In the genomic region with DNA sequence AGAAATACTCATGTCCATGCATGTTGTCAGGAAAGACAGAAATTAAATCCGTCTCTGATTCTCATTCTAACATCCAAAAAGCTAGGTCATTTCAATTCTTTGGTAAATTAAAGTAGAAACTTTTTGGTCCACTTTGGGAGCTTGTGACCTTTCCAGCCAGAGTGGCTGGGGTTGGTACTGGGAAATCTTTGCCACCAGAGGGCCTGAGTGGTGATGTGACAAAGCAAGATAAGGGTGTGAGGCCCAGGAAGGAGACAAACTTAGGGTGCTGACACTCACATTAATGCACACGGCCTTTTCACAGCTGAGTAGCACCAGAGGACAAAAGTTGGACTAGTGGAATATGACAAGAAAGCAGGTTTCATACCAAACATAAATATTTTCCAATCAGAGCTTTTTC, we compare ENCODE assay signal across 10 cellular contexts.
A peak's percentile ranks its signal among the peaks of the same experiment; 100 is the strongest.
DNase-seq lines count a peak whose midpoint lies in the region; ATAC-seq, FAIRE-seq and TF ChIP-seq lines count a peak whose summit lies in the region.
"Had no signal": no experiment of that assay in that cellular context is flagged by ENCODE, and none has a peak within 500 bp of the region (broad histone marks: within the 10 kb centered on the region; RNA-seq: fewer than 3 reads in every experiment).

No MANE protein-coding gene starts in this region.

- peaks cover 7% of the 10 kb centered on the region for H3K4me1 Mint-ChIP-seq in neural progenitor cell

- intact Hi-C loops in K562 (cut with micrococcal nuclease) = loop anchor here (1.0 to 10.0 kb wide), 3 partner anchors 184 to 501 kb away; partner anchors contain the start of gene PRRC2C

- H3K4me3 ChIP-seq in K562 (no peak overlapping the region), neural progenitor cell (no peak overlapping the region)
- H3K4me3 ChIP-seq: vagina had no signal

- no peak overlapping the region for H3K27ac Mint-ChIP-seq in neural progenitor cell
- no peak overlapping the region for H3K27ac Mint-ChIP-seq in activated naive CD4-positive, alpha-beta T cell treated with anti-CD3 and anti-CD28 coated beads, Interleukin-2, amount 50 U/mL, for 72 hours
- H3K27ac Mint-ChIP-seq: T-cell had no signal

- peak; percentile 38 to 46 (median 40) for TF ChIP-seq CTCF in K562 (IDR thresholded peaks at IDR 0.05 in 2 of 3, conservative IDR thresholded peaks at IDR 0.05 in 1 of 3; ENCODE audit: insufficient read depth in 2 of 3, low read depth in 1 of 3, low read length in 3 of 3)
- TF ChIP-seq CTCF in neural progenitor cell (IDR thresholded peaks at IDR 0.05) = peak; percentile 43

- DNase-seq in DMS53 (lab: John Stamatoyannopoulos, UW) (peak; percentile 34), DMS53 treated with DMSO at 0.1 percent for 48 hours (lab: John Stamatoyannopoulos, UW; ENCODE audit: unreplicated experiment) (no peak), LHCN-M2 (ENCODE audit: low read depth) (peak; percentile 8), K562 (ENCODE audit: extremely low read depth in 1 of 4, low spot score in 3 of 4) (peak; percentile 13 to 62 (median 38)), neural progenitor cell (ENCODE audit: low spot score) (peak; percentile 24)
- no peak for DNase-seq in activated naive CD4-positive, alpha-beta T cell treated with anti-CD3 and anti-CD28 coated beads, Interleukin-2, amount 50 U/mL, for 72 hours (ENCODE audit: low spot score in 2 of 2)
- DNase-seq: T-cell had no signal

- H3K4me2 ChIP-seq in K562 (ENCODE audit: insufficient read depth, low read length) (no peak overlapping the region), neural progenitor cell (no peak overlapping the region)

- H3K9me3 ChIP-seq in K562 (replicated peaks; ENCODE audit: control insufficient read depth, insufficient read depth, low read depth, low read length) (no peaks in the 10 kb centered on the region), neural progenitor cell (ENCODE audit: low read depth) (no peaks in the 10 kb centered on the region)
- H3K9me3 ChIP-seq: vagina had no signal

- H3K79me2 ChIP-seq in K562 (ENCODE audit: control insufficient read depth, insufficient read depth, low read length) = no peaks in the 10 kb centered on the region
- H3K79me2 ChIP-seq in neural progenitor cell (ENCODE audit: low read depth) = no peaks in the 10 kb centered on the region

- H3K4me1 ChIP-seq in K562 (replicated peaks in 1 of 2; ENCODE audit: control insufficient read depth in 2 of 2, insufficient read depth in 2 of 2, low read length in 2 of 2) (no peaks in the 10 kb centered on the region), neural progenitor cell (peaks cover 6% of the 10 kb centered on the region)
- H3K4me1 ChIP-seq: vagina had no signal

- 0% methylated on average over 2 of the region's 2 CpGs for WGBS in K562 (ENCODE audit: insufficient coverage, low coverage, missing lambda C conversion rate)

- in situ Hi-C loops in K562 (cut with MboI) = no loop called here

- no peaks in the 10 kb centered on the region for H3F3A ChIP-seq in neural progenitor cell (ENCODE audit: low read depth)

- no peaks in the 10 kb centered on the region for H3K27me3 ChIP-seq in K562 (ENCODE audit: control insufficient read depth in 2 of 2, insufficient read depth in 2 of 2, low read length in 2 of 2)
- no peaks in the 10 kb centered on the region for H3K27me3 ChIP-seq in neural progenitor cell
- H3K27me3 ChIP-seq: vagina had no signal

- H3K9me1 ChIP-seq in K562 (ENCODE audit: control insufficient read depth, insufficient read depth, low read length) = no peaks in the 10 kb centered on the region

- no TSS peak for BruUV-seq in K562 (replicated peaks; lab: Mats Ljungman, UMichigan)

- TF ChIP-seq EP300 in K562 (IDR thresholded peaks at IDR 0.05; ENCODE audit: low read length) = no peak

- no peak overlapping the region for H3K4me3 Mint-ChIP-seq in neural progenitor cell
- H3K4me3 Mint-ChIP-seq: T-cell had no signal

- CTCF ChIA-PET in K562 (lab: Yijun Ruan, JAX; ENCODE audit: low intra/inter-chr PET ratio) = interaction anchor here (0.7 to 2.7 kb wide), 4 partner anchors 184 to 416 kb away, joined by 3 to 19 read pairs (median 4); no protein-coding TSS in a partner anchor

- POLR2A ChIA-PET in K562 (lab: Yijun Ruan, JAX) = interaction anchor here (0.9 to 1.2 kb wide), 2 partner anchors 9 to 269 kb away, joined by 3 read pairs; no protein-coding TSS in a partner anchor

- H3K9ac ChIP-seq in K562 (ENCODE audit: insufficient read depth in 1 of 2, low read depth in 2 of 2, low read length in 2 of 2) (no peak overlapping the region), neural progenitor cell (no peak overlapping the region)

- no peaks in the 10 kb centered on the region for H4K20me1 ChIP-seq in K562 (replicated peaks; ENCODE audit: control insufficient read depth, insufficient read depth, low read length)
- no peaks in the 10 kb centered on the region for H4K20me1 ChIP-seq in neural progenitor cell (ENCODE audit: low read depth)

- ATAC-seq in K562 (peak; percentile 88), HG02840 (IDR thresholded peaks at IDR 0.05; ENCODE audit: low FRiP score, unreplicated experiment) (no peak), HG03139 (IDR thresholded peaks at IDR 0.05; ENCODE audit: unreplicated experiment) (no peak)
- no peak for ATAC-seq in activated naive CD4-positive, alpha-beta T cell treated with anti-CD3 and anti-CD28 coated beads, Interleukin-2, amount 50 U/mL, for 72 hours

- FAIRE-seq in K562 (lab: Jason Lieb, UNC) = no peak

- H3K27me3 Mint-ChIP-seq in neural progenitor cell (ENCODE audit: insufficient read depth, low read depth) = no peaks in the 10 kb centered on the region

- H3K27ac ChIP-seq in K562 (ENCODE audit: extremely low read depth, low read depth, low read length) = no peak overlapping the region
- H3K27ac ChIP-seq in neural progenitor cell = no peak overlapping the region
- H3K27ac ChIP-seq: vagina had no signal

- no peak for TF ChIP-seq POLR2A in K562 (conservative IDR thresholded peaks at IDR 0.05)

- H3K36me3 ChIP-seq in K562 (ENCODE audit: control insufficient read depth, insufficient read depth, low read length) = no peaks in the 10 kb centered on the region
- H3K36me3 ChIP-seq in neural progenitor cell = no peaks in the 10 kb centered on the region

- H2AFZ ChIP-seq in K562 (ENCODE audit: low read depth, low read length) = no peak overlapping the region
- H2AFZ ChIP-seq in neural progenitor cell (replicated peaks) = peak overlapping the region; percentile 26

- H3K36me3 Mint-ChIP-seq in neural progenitor cell = no peaks in the 10 kb centered on the region
- no peaks in the 10 kb centered on the region for H3K36me3 Mint-ChIP-seq in activated naive CD4-positive, alpha-beta T cell treated with anti-CD3 and anti-CD28 coated beads, Interleukin-2, amount 50 U/mL, for 72 hours

- TF ChIP-seq RAD21 in K562 (CRISPR knock-in tag; conservative IDR thresholded peaks at IDR 0.05 in 1 of 2, IDR thresholded peaks at IDR 0.05 in 1 of 2) = peak in 1 of 2 experiments; percentile 41; a peak in 2 of 4 replicates

- H3K9me3 Mint-ChIP-seq in neural progenitor cell = no peaks in the 10 kb centered on the region
- H3K9me3 Mint-ChIP-seq in activated naive CD4-positive, alpha-beta T cell treated with anti-CD3 and anti-CD28 coated beads, Interleukin-2, amount 50 U/mL, for 72 hours = no peaks in the 10 kb centered on the region
- H3K9me3 Mint-ChIP-seq: T-cell had no signal

TF ChIP-seq in K562, 482 proteins besides CTCF, POLR2A, EP300 and RAD21 (continues in another document):
- TF ChIP-seq NCOR1 (IDR thresholded peaks at IDR 0.05) (peak; percentile 31; the same call in 1 of the 2 replicates), CBX3 (IDR thresholded peaks at IDR 0.05; ENCODE audit: borderline replicate concordance in 1 of 2, low read length in 2 of 2) (0 out of 3 replicates have a peak, but pooled peaks of 1 of the 2 experiments have one; percentile 33), ARID3A (IDR thresholded peaks at IDR 0.05; ENCODE audit: borderline replicate concordance, low read depth, low read length) (no peak), CREM (IDR thresholded peaks at IDR 0.05; ENCODE audit: low read depth) (peak; percentile 40; the same call in 1 of the 2 replicates), KDM1A (IDR thresholded peaks at IDR 0.05) (peak in 1 of 2 experiments; percentile 28; a peak in 1 of 4 replicates), TCF3 (CRISPR knock-in tag; IDR thresholded peaks at IDR 0.05) (peak; percentile 57), CBFA2T3 (IDR thresholded peaks at IDR 0.05) (peak; percentile 60), NFE2 (IDR thresholded peaks at IDR 0.05; ENCODE audit: low read depth) (0 out of 2 replicates have a peak, but pooled peaks have one; percentile 21), ZFP36 (IDR thresholded peaks at IDR 0.05; ENCODE audit: low read depth, low read length, partially characterized antibody) (peak; percentile 20), TAL1 (IDR thresholded peaks at IDR 0.05) (peak; percentile 54; the same call in 1 of the 2 replicates), NFXL1 (CRISPR knock-in tag; IDR thresholded peaks at IDR 0.05) (no peak), CC2D1A (IDR thresholded peaks at IDR 0.05) (no peak), TEAD4 (IDR thresholded peaks at IDR 0.05; ENCODE audit: low read length) (peak; percentile 46; the same call in 1 of the 2 replicates), TEAD4 (CRISPR knock-in tag; IDR thresholded peaks at IDR 0.05; ENCODE audit: borderline replicate concordance) (no peak), CBFA2T2 (conservative IDR thresholded peaks at IDR 0.05) (peak; percentile 26)
- TF ChIP-seq, protein P1, sequence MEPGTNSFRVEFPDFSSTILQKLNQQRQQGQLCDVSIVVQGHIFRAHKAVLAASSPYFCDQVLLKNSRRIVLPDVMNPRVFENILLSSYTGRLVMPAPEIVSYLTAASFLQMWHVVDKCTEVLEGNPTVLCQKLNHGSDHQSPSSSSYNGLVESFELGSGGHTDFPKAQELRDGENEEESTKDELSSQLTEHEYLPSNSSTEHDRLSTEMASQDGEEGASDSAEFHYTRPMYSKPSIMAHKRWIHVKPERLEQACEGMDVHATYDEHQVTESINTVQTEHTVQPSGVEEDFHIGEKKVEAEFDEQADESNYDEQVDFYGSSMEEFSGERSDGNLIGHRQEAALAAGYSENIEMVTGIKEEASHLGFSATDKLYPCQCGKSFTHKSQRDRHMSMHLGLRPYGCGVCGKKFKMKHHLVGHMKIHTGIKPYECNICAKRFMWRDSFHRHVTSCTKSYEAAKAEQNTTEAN (CRISPR knock-in tag; IDR thresholded peaks at IDR 0.05) = no peak

Comparison
In these comparisons a context has a peak if more than half of its experiments do, and no peak if none do; other contexts are left out.
1. DNase-seq: peak in DMS53 (single experiment), LHCN-M2 (single experiment), K562 (4 of 4) and neural progenitor cell (single experiment); none in DMS53 treated with DMSO at 0.1 percent for 48 hours (single experiment) and activated naive CD4-positive, alpha-beta T cell treated with anti-CD3 and anti-CD28 coated beads, Interleukin-2, amount 50 U/mL, for 72 hours (0 of 2).